ENCODE assay signal across 17 cellular contexts in genomic region chr17:35210741-35211140, GRCh38. TPM values are rescaled to one million over a fixed set of nuclear protein-coding genes. Genes with fewer than 3 reads are reported as not detected.
"Had no signal": no experiment of that assay in that cellular context is flagged by ENCODE, and none has a peak within 500 bp of the region (broad histone marks: within the 10 kb centered on the region; RNA-seq: fewer than 3 reads in every experiment).

No MANE protein-coding gene starts in this region.

- H3K4me2 ChIP-seq: hepatocyte, SK-N-SH had no signal

- H2AFZ ChIP-seq: hepatocyte had no signal

- H3K36me3 Mint-ChIP-seq: type B pancreatic cell had no signal

- H3K9me3 ChIP-seq: ovary, SK-N-SH, suprapubic skin had no signal

- H3K9ac ChIP-seq: SK-N-SH had no signal

- DNase-seq: activated CD8-positive, alpha-beta memory T cell treated with anti-CD3 and anti-CD28 coated beads, Interleukin-2, amount 10 ng/mL, durations not matched to agents 7 days and 5 days; anterior cingulate cortex; left ventricle myocardium superior; mesenchymal stem cell; ovary; Right ventricle myocardium superior; SK-N-SH had no signal

- H3K4me3 ChIP-seq: hepatocyte, ovary, suprapubic skin had no signal

- H3K9me3 Mint-ChIP-seq: type B pancreatic cell had no signal

- ATAC-seq: activated CD8-positive, alpha-beta memory T cell treated with anti-CD3 and anti-CD28 coated beads, Interleukin-2, amount 10 ng/mL, durations not matched to agents 7 days and 5 days; left ventricle myocardium superior had no signal

- H3K4me3 Mint-ChIP-seq: activated CD8-positive, alpha-beta memory T cell treated with anti-CD3 and anti-CD28 coated beads, Interleukin-2, amount 10 ng/mL, durations not matched to agents 7 days and 5 days; activated T-helper 1 cell treated with anti-CD3 and anti-CD28 coated beads, Interleukin-12 subunit alpha, Interleukin-12 subunit beta, Interleukin-2, Interleukin-4 antibody, amounts not matched to agents 30 ng/mL and 10 ng/mL and 1 ng/mL, durations not matched to agents 14 hours and 24 hours and 36 hours; type B pancreatic cell had no signal

- H3K27me3 ChIP-seq: ovary, suprapubic skin had no signal

- H3K36me3 ChIP-seq: ovary, suprapubic skin had no signal

- H3K4me1 ChIP-seq: suprapubic skin had no signal

- H3K27ac ChIP-seq: hepatocyte, ovary, suprapubic skin had no signal

- H3K27me3 Mint-ChIP-seq: activated CD8-positive, alpha-beta memory T cell treated with anti-CD3 and anti-CD28 coated beads, Interleukin-2, amount 10 ng/mL, durations not matched to agents 7 days and 5 days had no signal

- H3K27ac Mint-ChIP-seq: activated T-helper 1 cell treated with anti-CD3 and anti-CD28 coated beads, Interleukin-12 subunit alpha, Interleukin-12 subunit beta, Interleukin-2, Interleukin-4 antibody, amounts not matched to agents 30 ng/mL and 10 ng/mL and 1 ng/mL, durations not matched to agents 14 hours and 24 hours and 36 hours; type B pancreatic cell had no signal

RNA-seq across cellular contexts. Expression of gene SLC35G3, which starts 16.5 kb away (rescaled TPM):
- total RNA-seq: activated CD8-positive, alpha-beta memory T cell treated with anti-CD3 and anti-CD28 coated beads, Interleukin-2, amount 10 ng/mL, durations not matched to agents 7 days and 5 days; activated T-helper 1 cell treated with anti-CD3 and anti-CD28 coated beads, Interleukin-12 subunit alpha, Interleukin-12 subunit beta, Interleukin-2, Interleukin-4 antibody, amounts not matched to agents 30 ng/mL and 10 ng/mL and 1 ng/mL, durations not matched to agents 14 hours and 24 hours and 36 hours; cerebellum; dermis microvascular lymphatic vessel endothelial cell; hepatocyte; kidney epithelial cell; left ventricle myocardium superior; ovary; Right ventricle myocardium superior; suprapubic skin; T-helper 1 cell treated with Interleukin-12 subunit alpha and Interleukin-12 subunit beta and Interleukin-4 antibody, amounts not matched to agents 30 ng/mL and 1 ng/mL, for 36 hours had no signal
- polyA plus RNA-seq: esophagus, hepatocyte, neural cell, ovary, SK-N-SH had no signal
